In the genomic region with DNA sequence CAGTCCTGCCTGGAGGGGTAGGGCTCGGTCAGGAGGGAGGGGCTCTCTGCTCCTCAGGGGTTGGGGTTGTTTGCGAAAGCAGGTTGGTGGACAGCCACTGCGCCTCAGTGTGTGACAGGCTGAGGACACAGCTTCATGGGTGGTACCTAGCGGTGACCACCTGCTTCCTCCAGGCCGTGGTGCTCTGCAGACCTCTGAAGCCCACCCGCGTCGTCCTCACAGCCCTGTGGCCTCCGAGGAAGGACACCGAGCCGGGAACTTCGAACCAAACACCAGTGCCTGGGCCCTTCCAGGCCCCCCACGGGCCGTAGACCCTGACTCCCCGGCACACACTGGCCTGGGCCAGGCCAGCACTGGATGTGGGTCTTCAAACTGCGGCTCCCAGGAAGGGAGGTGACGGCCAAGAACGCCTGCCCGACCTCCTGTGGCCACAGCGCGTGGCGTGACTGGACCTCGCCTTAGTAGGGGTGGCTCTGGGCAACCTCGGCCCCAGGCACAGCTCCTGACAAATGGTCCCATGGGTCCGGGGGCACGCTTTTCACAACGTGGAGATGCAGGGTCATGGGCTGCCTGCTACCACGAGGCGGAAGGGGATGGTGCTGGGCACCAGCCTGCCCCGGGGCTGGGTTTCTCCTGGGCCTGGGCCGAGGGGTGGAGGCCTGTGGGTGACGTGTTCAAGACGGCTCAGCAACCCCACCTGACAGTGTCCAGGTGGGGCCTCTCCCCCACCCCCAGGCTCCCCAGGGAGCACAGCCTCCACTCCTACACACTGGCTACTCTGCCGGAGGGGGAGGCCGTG, we compare ENCODE assay signal across 20 cellular contexts.
DNase-seq lines count a peak whose midpoint lies in the region; ATAC-seq and TF ChIP-seq lines count a peak whose summit lies in the region.
"Had no signal": no experiment of that assay in that cellular context is flagged by ENCODE, and none has a peak within 500 bp of the region (broad histone marks: within the 10 kb centered on the region; RNA-seq: fewer than 3 reads in every experiment).

No MANE protein-coding gene starts in this region.

- no peak overlapping the region for H3K4ac ChIP-seq in mesenchymal stem cell (ENCODE audit: low read depth in 1 of 2, low read length in 2 of 2)
- H3K4ac ChIP-seq in trophoblast cell (ENCODE audit: low read depth, low read length) = no peak overlapping the region

- peak; percentile 29 for DNase-seq in Right ventricle myocardium superior
- no peak for DNase-seq in cardiac septum (ENCODE audit: low spot score)
- no peak for DNase-seq in dorsolateral prefrontal cortex
- no peak for DNase-seq in mesenchymal stem cell
- DNase-seq in aorta = peak; percentile 40 to 69
- no peak for DNase-seq in CD14-positive monocyte (ENCODE audit: low spot score)
- DNase-seq in trophoblast cell = no peak
- DNase-seq in upper lobe of right lung = no peak
- DNase-seq: activated CD4-positive, alpha-beta T cell treated with anti-CD3 and anti-CD28 coated beads, Interleukin-2, amount 10 ng/mL, durations not matched to agents 7 days and 5 days; activated naive CD4-positive, alpha-beta T cell treated with Interleukin-2 at 50 U/mL for 16 hours; activated T-cell treated with anti-CD3 and anti-CD28 coated beads, Interleukin-2, amount 50 U/mL, for 4 hours; AML-193; GDM1; NCI-H446 treated with DMSO at 0.1 percent for 48 hours; T-helper 2 cell had no signal

- no peaks in the 10 kb centered on the region for H3K79me2 ChIP-seq in trophoblast cell (ENCODE audit: control insufficient read depth, insufficient read depth, low read length, poor library complexity)

- H2AFZ ChIP-seq in mesenchymal stem cell (ENCODE audit: low read depth, low read length) (no peak overlapping the region), trophoblast cell (ENCODE audit: insufficient read depth, low read length, poor library complexity) (no peak overlapping the region)

- H3K23ac ChIP-seq in mesenchymal stem cell (ENCODE audit: low read length in 2 of 2) (no peak overlapping the region), trophoblast cell (ENCODE audit: low read length) (no peak overlapping the region)

- no peak overlapping the region for H3K4me3 Mint-ChIP-seq in CD14-positive monocyte
- H3K4me3 Mint-ChIP-seq: activated CD4-positive, alpha-beta T cell treated with anti-CD3 and anti-CD28 coated beads, Interleukin-2, amount 10 ng/mL, durations not matched to agents 7 days and 5 days; activated T-cell treated with anti-CD3 and anti-CD28 coated beads, Interleukin-2, amount 50 U/mL, for 4 hours; neural crest cell; stimulated activated naive CD8-positive, alpha-beta T cell treated with anti-CD3 and anti-CD28 coated beads, Interleukin-15, Interleukin-2, amounts not matched to agents 100 ng/mL and 50 ng/mL, for 24 hours had no signal

- peak overlapping the region; percentile 53 for H4K91ac ChIP-seq in mesenchymal stem cell (ENCODE audit: low read length)
- H4K91ac ChIP-seq in trophoblast cell (ENCODE audit: low read depth, low read length) = no peak overlapping the region

- H3K27ac ChIP-seq in dorsolateral prefrontal cortex (peak overlapping the region in 38 of 59 donors; percentile 4 to 82 (median 58)), mesenchymal stem cell (ENCODE audit: low read length, poor library complexity, severe bottlenecking) (no peak overlapping the region), aorta (ENCODE audit: low read depth in 1 of 2, low read length in 2 of 2) (no peak overlapping the region), trophoblast cell (ENCODE audit: low read depth, low read length) (no peak overlapping the region), upper lobe of right lung (no peak overlapping the region)
- H3K27ac ChIP-seq: RWPE1 had no signal

- H3K4me2 ChIP-seq in mesenchymal stem cell (ENCODE audit: low read length, poor library complexity, severe bottlenecking) (no peak overlapping the region), trophoblast cell (ENCODE audit: low read length) (no peak overlapping the region)

- intact Hi-C loops in Right ventricle myocardium superior (cut with DNase I) = no loop called here
- intact Hi-C loops in cardiac septum (cut with DNase I) = loop anchor here (5.0 kb wide), 1 partner anchor 95 kb away; no protein-coding TSS in a partner anchor
- intact Hi-C loops in dorsolateral prefrontal cortex (cut with DNase I) = no loop called here
- intact Hi-C loops in aorta (cut with DNase I) = no loop called here
- intact Hi-C loops in CD14-positive monocyte (cut with micrococcal nuclease) = no loop called here
- intact Hi-C loops in upper lobe of right lung (cut with DNase I) = no loop called here

- no peak overlapping the region for H4K12ac ChIP-seq in trophoblast cell (ENCODE audit: low read depth, low read length)

- peaks cover 0 to 4% (median 2%) of the 10 kb centered on the region in 7 donors for H3K9me3 Mint-ChIP-seq in CD14-positive monocyte
- H3K9me3 Mint-ChIP-seq: activated T-cell treated with anti-CD3 and anti-CD28 coated beads, Interleukin-2, amount 50 U/mL, for 4 hours; neural crest cell; stimulated activated naive CD8-positive, alpha-beta T cell treated with anti-CD3 and anti-CD28 coated beads, Interleukin-15, Interleukin-2, amounts not matched to agents 100 ng/mL and 50 ng/mL, for 24 hours had no signal

- H2BK12ac ChIP-seq in mesenchymal stem cell (ENCODE audit: low read length in 2 of 2) (no peak overlapping the region), trophoblast cell (ENCODE audit: low read length) (no peak overlapping the region)

- H2AK5ac ChIP-seq in mesenchymal stem cell (ENCODE audit: low read length, severe bottlenecking) (no peak overlapping the region), trophoblast cell (ENCODE audit: low read length) (no peak overlapping the region)

- ATAC-seq in Right ventricle myocardium superior (ENCODE audit: poor library complexity) (no peak), aorta (ENCODE audit: low FRiP score) (no peak), upper lobe of right lung (no peak)
- ATAC-seq: SK-N-SH treated with all-trans-retinoic acid at 6 μM for 48 hours had no signal

- H3K18ac ChIP-seq in mesenchymal stem cell (ENCODE audit: low read depth in 1 of 2, low read length in 2 of 2) = no peak overlapping the region
- no peak overlapping the region for H3K18ac ChIP-seq in trophoblast cell (ENCODE audit: low read length)

- H3K9me3 ChIP-seq in mesenchymal stem cell (ENCODE audit: control insufficient read depth, low read length) (no peaks in the 10 kb centered on the region), aorta (ENCODE audit: control insufficient read depth, low read length) (no peaks in the 10 kb centered on the region), trophoblast cell (ENCODE audit: insufficient read depth, low read depth, low read length) (no peaks in the 10 kb centered on the region), upper lobe of right lung (no peaks in the 10 kb centered on the region)

- H3K9ac ChIP-seq in mesenchymal stem cell (ENCODE audit: low read length) (no peak overlapping the region), trophoblast cell (ENCODE audit: low read length) (no peak overlapping the region)

- H3K4me1 ChIP-seq in mesenchymal stem cell (ENCODE audit: control insufficient read depth, insufficient read depth, low read depth, low read length) = peaks cover 13% of the 10 kb centered on the region
- H3K4me1 ChIP-seq in aorta (ENCODE audit: control insufficient read depth in 1 of 2, insufficient read depth in 2 of 2, low read length in 2 of 2) = no peaks in the 10 kb centered on the region
- H3K4me1 ChIP-seq in trophoblast cell (ENCODE audit: control insufficient read depth in 1 of 2, insufficient read depth in 2 of 2, low read length in 2 of 2) = no peaks in the 10 kb centered on the region
- H3K4me1 ChIP-seq in upper lobe of right lung = no peaks in the 10 kb centered on the region

- H2BK5ac ChIP-seq in mesenchymal stem cell (ENCODE audit: low read depth, low read length, poor library complexity, severe bottlenecking) = no peak overlapping the region
- no peak overlapping the region for H2BK5ac ChIP-seq in trophoblast cell (ENCODE audit: low read depth, low read length, poor library complexity)

- H3K27ac Mint-ChIP-seq in CD14-positive monocyte = no peak overlapping the region
- H3K27ac Mint-ChIP-seq: activated CD4-positive, alpha-beta T cell treated with anti-CD3 and anti-CD28 coated beads, Interleukin-2, amount 10 ng/mL, durations not matched to agents 7 days and 5 days; stimulated activated naive CD8-positive, alpha-beta T cell treated with anti-CD3 and anti-CD28 coated beads, Interleukin-15, Interleukin-2, amounts not matched to agents 100 ng/mL and 50 ng/mL, for 24 hours had no signal

- peaks cover 2 to 24% (median 10%) of the 10 kb centered on the region in 3 donors for H3K27me3 Mint-ChIP-seq in CD14-positive monocyte (ENCODE audit: low read depth in 3 of 3)
- H3K27me3 Mint-ChIP-seq: stimulated activated naive CD8-positive, alpha-beta T cell treated with anti-CD3 and anti-CD28 coated beads, Interleukin-15, Interleukin-2, amounts not matched to agents 100 ng/mL and 50 ng/mL, for 24 hours had no signal

- H3K14ac ChIP-seq in mesenchymal stem cell (ENCODE audit: low read length in 2 of 2) (no peak overlapping the region), trophoblast cell (ENCODE audit: low read length) (no peak overlapping the region)

- no peak overlapping the region for H4K8ac ChIP-seq in mesenchymal stem cell (ENCODE audit: low read length)
- no peak overlapping the region for H4K8ac ChIP-seq in trophoblast cell (ENCODE audit: low read depth, low read length)

- peaks cover 25% of the 10 kb centered on the region for H3K4me1 Mint-ChIP-seq in CD14-positive monocyte
- H3K4me1 Mint-ChIP-seq: neural crest cell had no signal

- no peaks in the 10 kb centered on the region for H3K27me3 ChIP-seq in dorsolateral prefrontal cortex
- no peaks in the 10 kb centered on the region for H3K27me3 ChIP-seq in mesenchymal stem cell (ENCODE audit: control insufficient read depth in 1 of 2, insufficient read depth in 1 of 2, low read length in 2 of 2)
- no peaks in the 10 kb centered on the region for H3K27me3 ChIP-seq in aorta (ENCODE audit: control insufficient read depth in 1 of 2, insufficient read depth in 2 of 2, low read length in 1 of 2)
- H3K27me3 ChIP-seq in trophoblast cell (ENCODE audit: insufficient read depth, low read length) = no peaks in the 10 kb centered on the region
- H3K27me3 ChIP-seq in upper lobe of right lung = no peaks in the 10 kb centered on the region

- H3K36me3 Mint-ChIP-seq in CD14-positive monocyte = peaks cover 80 to 100% of the 10 kb centered on the region in 2 donors

- H3K79me1 ChIP-seq in mesenchymal stem cell (replicated peaks; ENCODE audit: low read length, poor library complexity, severe bottlenecking) (peaks cover 28% of the 10 kb centered on the region), trophoblast cell (ENCODE audit: low read length) (no peaks in the 10 kb centered on the region)

- H3K36me3 ChIP-seq in mesenchymal stem cell (ENCODE audit: control insufficient read depth in 1 of 2, insufficient read depth in 2 of 2, low read depth in 1 of 2, low read length in 2 of 2) = peaks cover 62 to 93% of the 10 kb centered on the region in 2 experiments
- peaks cover 0 to 3% of the 10 kb centered on the region in 2 donors for H3K36me3 ChIP-seq in aorta (ENCODE audit: control insufficient read depth in 1 of 2, insufficient read depth in 2 of 2, low read length in 1 of 2)
- H3K36me3 ChIP-seq in trophoblast cell (ENCODE audit: control insufficient read depth in 1 of 2, insufficient read depth in 2 of 2, low read length in 2 of 2) = peaks cover 89 to 91% of the 10 kb centered on the region in 2 experiments
- H3K36me3 ChIP-seq in upper lobe of right lung = peaks cover 65% of the 10 kb centered on the region

- TF ChIP-seq CTCF in dorsolateral prefrontal cortex (IDR thresholded peaks at IDR 0.05 in 54 of 56, conservative IDR thresholded peaks at IDR 0.05 in 2 of 56; ENCODE audit: low read depth in 1 of 56, partially characterized antibody in 56 of 56) (no peak), CD14-positive monocyte (IDR thresholded peaks at IDR 0.05) (no peak), upper lobe of right lung (IDR thresholded peaks at IDR 0.05) (no peak)

- no peak overlapping the region for H2BK15ac ChIP-seq in mesenchymal stem cell (ENCODE audit: low read depth, poor library complexity, severe bottlenecking)

- WGBS in mesenchymal stem cell = 95% methylated on average over 34 of the region's 35 CpGs
- WGBS in aorta, 2 donors = 90% methylated on average over 35 of the region's 35 CpGs
- whole genome bisulfite sequencing in trophoblast cell (ENCODE audit: extremely low coverage, insufficient coverage, insufficient read length) = no CpG with 5 or more reads among the region's 35 CpGs

- H3K4me3 ChIP-seq in dorsolateral prefrontal cortex (no peak overlapping the region), mesenchymal stem cell (ENCODE audit: insufficient read depth in 1 of 2, low read depth in 1 of 2, low read length in 2 of 2) (no peak overlapping the region), aorta (ENCODE audit: low read length in 2 of 2) (no peak overlapping the region), trophoblast cell (ENCODE audit: low read depth, low read length) (no peak overlapping the region), upper lobe of right lung (no peak overlapping the region)
- H3K4me3 ChIP-seq: lung had no signal

- no peak overlapping the region for H2BK120ac ChIP-seq in mesenchymal stem cell (ENCODE audit: low read depth, low read length)
- H2BK120ac ChIP-seq in trophoblast cell (ENCODE audit: insufficient read depth, low read length, poor library complexity) = no peak overlapping the region

Comparison
In these comparisons a context has a peak if more than half of its experiments do, and no peak if none do; other contexts are left out.
1. DNase-seq: peak in Right ventricle myocardium superior (single experiment) and aorta (2 of 2); none in cardiac septum (single experiment), dorsolateral prefrontal cortex (0 of 10), mesenchymal stem cell (single experiment), CD14-positive monocyte (single experiment), trophoblast cell (0 of 2) and upper lobe of right lung (single experiment).
2. H3K27ac ChIP-seq: peak in dorsolateral prefrontal cortex (38 of 59); none in mesenchymal stem cell (single experiment), aorta (0 of 2), trophoblast cell (single experiment) and upper lobe of right lung (single experiment).